ENCODE assay signal across 9 cellular contexts in the genomic region with DNA sequence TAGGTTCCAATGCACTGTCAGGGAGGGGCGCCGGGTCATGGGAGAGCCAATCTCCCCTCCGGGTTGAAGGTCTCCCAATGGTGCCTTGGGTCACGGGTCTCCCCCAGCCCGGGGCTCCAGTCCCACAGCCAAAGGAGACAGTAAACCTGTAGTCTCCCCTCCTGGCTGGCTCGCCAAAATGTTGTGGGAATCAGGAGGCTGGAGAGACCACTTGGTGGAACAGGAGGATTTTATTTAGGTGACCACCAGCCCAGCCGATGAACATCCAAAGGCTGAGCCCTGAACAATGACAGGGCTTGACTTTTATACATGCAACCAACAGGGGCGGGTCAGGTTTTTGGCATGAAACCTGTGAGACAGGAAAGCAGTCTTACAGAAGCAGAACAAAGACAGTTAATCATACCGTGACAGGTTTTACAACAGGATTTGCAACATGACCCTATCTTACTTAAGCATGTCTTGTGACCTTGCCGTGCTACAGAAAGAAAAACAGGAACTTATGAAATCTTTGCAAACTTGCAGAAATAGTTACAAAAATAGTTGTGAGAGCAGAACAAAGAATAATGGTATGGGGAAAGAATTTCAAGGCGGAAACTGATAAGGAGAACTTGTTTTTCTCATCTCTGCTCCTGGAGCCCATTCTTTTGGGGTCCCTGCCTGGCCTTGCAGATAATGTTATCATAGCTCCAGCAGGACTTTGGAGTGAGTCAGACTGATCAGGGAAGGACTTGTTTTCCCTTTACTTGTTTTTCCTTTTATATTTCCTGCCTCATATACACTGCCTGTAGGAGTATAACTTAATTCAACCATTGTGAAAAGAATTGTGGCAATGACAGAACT. TPM values are rescaled to one million over a fixed set of nuclear protein-coding genes. Genes with fewer than 3 reads are reported as not detected.
DNase-seq lines count a peak whose midpoint lies in the region; ATAC-seq and TF ChIP-seq lines count a peak whose summit lies in the region.
"Had no signal": no experiment of that assay in that cellular context is flagged by ENCODE, and none has a peak within 500 bp of the region (broad histone marks: within the 10 kb centered on the region; RNA-seq: fewer than 3 reads in every experiment).

No MANE protein-coding gene starts in this region.

- no peak overlapping the region for H3K18ac ChIP-seq in mesenchymal stem cell (ENCODE audit: low read depth in 1 of 2, low read length in 2 of 2)

- H3K27ac Mint-ChIP-seq in HFFc6, result no peak overlapping the region

- H2BK15ac ChIP-seq in mesenchymal stem cell (ENCODE audit: low read depth, poor library complexity, severe bottlenecking), result no peak overlapping the region

- 38 to 61% (median 45%) methylated on average over 8 to 11 of the region's 11 CpGs for WGBS in adrenal gland, 4 donors
- WGBS in mesenchymal stem cell, result 95% methylated on average over 11 of the region's 11 CpGs

- no peak overlapping the region for H3K4me3 Mint-ChIP-seq in HFFc6

- H2BK5ac ChIP-seq in mesenchymal stem cell (ENCODE audit: low read depth, low read length, poor library complexity, severe bottlenecking), result no peak overlapping the region

- H3K4me3 ChIP-seq in DOHH2 (ENCODE audit: low read length), result peak overlapping the region; percentile 54
- peak overlapping the region in 1 of 4 donors; percentile 38 for H3K4me3 ChIP-seq in adrenal gland
- H3K4me3 ChIP-seq in mesenchymal stem cell (ENCODE audit: insufficient read depth in 1 of 2, low read depth in 1 of 2, low read length in 2 of 2), result no peak overlapping the region

- ATAC-seq in HG03469 (IDR thresholded peaks at IDR 0.05; ENCODE audit: unreplicated experiment) (peak; percentile 72), GM19324 (IDR thresholded peaks at IDR 0.05; ENCODE audit: low FRiP score, unreplicated experiment) (no peak)

- no peak overlapping the region for H3K4ac ChIP-seq in mesenchymal stem cell (ENCODE audit: low read depth in 1 of 2, low read length in 2 of 2)

- H3K14ac ChIP-seq in mesenchymal stem cell (ENCODE audit: low read length in 2 of 2), result no peak overlapping the region

- peaks cover 54% of the 10 kb centered on the region for H3K4me1 ChIP-seq in DOHH2 (ENCODE audit: control insufficient read depth, low read length)
- H3K4me1 ChIP-seq in adrenal gland (replicated peaks in 1 of 2), result peaks cover 40 to 48% of the 10 kb centered on the region in 2 donors
- no peaks in the 10 kb centered on the region for H3K4me1 ChIP-seq in mesenchymal stem cell (ENCODE audit: control insufficient read depth, insufficient read depth, low read depth, low read length)

- peaks cover 69% of the 10 kb centered on the region for H3K79me2 ChIP-seq in DOHH2 (ENCODE audit: control insufficient read depth, low read length)

- H3K79me1 ChIP-seq in mesenchymal stem cell (replicated peaks; ENCODE audit: low read length, poor library complexity, severe bottlenecking), result peaks cover 35% of the 10 kb centered on the region

- no peak overlapping the region for H4K8ac ChIP-seq in mesenchymal stem cell (ENCODE audit: low read length)

- peak overlapping the region; percentile 59 for H3K4me2 ChIP-seq in DOHH2 (ENCODE audit: low read length)
- H3K4me2 ChIP-seq in mesenchymal stem cell (ENCODE audit: low read length, poor library complexity, severe bottlenecking), result no peak overlapping the region

- H3K36me3 Mint-ChIP-seq in HFFc6 (ENCODE audit: low read depth), result peaks cover 69% of the 10 kb centered on the region

- peaks cover 66% of the 10 kb centered on the region for H3K9me3 Mint-ChIP-seq in HFFc6

- peaks cover 6% of the 10 kb centered on the region for H3K4me1 Mint-ChIP-seq in HFFc6 (ENCODE audit: low read depth)

- H3K27ac ChIP-seq in DOHH2 (ENCODE audit: low read depth, low read length) (peak overlapping the region; percentile 79), adrenal gland (peak overlapping the region; percentile 67 to 96 (median 87)), mesenchymal stem cell (ENCODE audit: low read length, poor library complexity, severe bottlenecking) (no peak overlapping the region)

- no peak overlapping the region for H4K91ac ChIP-seq in mesenchymal stem cell (ENCODE audit: low read length)

- H3K9me2 ChIP-seq in DOHH2 (replicated peaks; ENCODE audit: control insufficient read depth, low read length), result no peaks in the 10 kb centered on the region

- H3K27me3 ChIP-seq in DOHH2 (ENCODE audit: control insufficient read depth, low read length), result no peaks in the 10 kb centered on the region
- no peaks in the 10 kb centered on the region for H3K27me3 ChIP-seq in adrenal gland
- no peaks in the 10 kb centered on the region for H3K27me3 ChIP-seq in mesenchymal stem cell (ENCODE audit: control insufficient read depth in 1 of 2, insufficient read depth in 1 of 2, low read length in 2 of 2)

- no peak overlapping the region for H2BK120ac ChIP-seq in mesenchymal stem cell (ENCODE audit: low read depth, low read length)

- H4K20me1 ChIP-seq in DOHH2 (ENCODE audit: control insufficient read depth, insufficient read depth, low read depth, low read length), result no peaks in the 10 kb centered on the region

- H2BK12ac ChIP-seq in mesenchymal stem cell (ENCODE audit: low read length in 2 of 2), result no peak overlapping the region

- peaks cover 5% of the 10 kb centered on the region for H3F3A ChIP-seq in DOHH2 (ENCODE audit: control insufficient read depth, insufficient read depth)

- peak; percentile 29 to 60 for TF ChIP-seq POLR2A in adrenal gland (IDR thresholded peaks at IDR 0.05)

- H2AFZ ChIP-seq in mesenchymal stem cell (ENCODE audit: low read depth, low read length), result no peak overlapping the region

- H2AK5ac ChIP-seq in mesenchymal stem cell (ENCODE audit: low read length, severe bottlenecking), result no peak overlapping the region

- peak; percentile 41 to 90 (median 83) for DNase-seq in adrenal gland
- peak; percentile 16 for DNase-seq in mesenchymal stem cell
- DNase-seq in HFFc6, result no peak
- DNase-seq in central memory CD4-positive, alpha-beta T cell, result no peak
- no peak for DNase-seq in superior temporal gyrus (ENCODE audit: extremely low spot score)
- DNase-seq: NCI-H1436 had no signal

- H3K9ac ChIP-seq in mesenchymal stem cell (ENCODE audit: low read length), result no peak overlapping the region

- peaks cover 52% of the 10 kb centered on the region for H3K9me3 ChIP-seq in DOHH2 (ENCODE audit: control insufficient read depth, insufficient read depth, low read length)
- peaks cover 0 to 27% (median 0%) of the 10 kb centered on the region in 3 donors for H3K9me3 ChIP-seq in adrenal gland (replicated peaks in 1 of 3)
- H3K9me3 ChIP-seq in mesenchymal stem cell (ENCODE audit: control insufficient read depth, low read length), result peaks cover 52% of the 10 kb centered on the region

- H3K23ac ChIP-seq in mesenchymal stem cell (ENCODE audit: low read length in 2 of 2), result no peak overlapping the region

- intact Hi-C loops in adrenal gland (cut with DNase I), result no loop called here

- no peak for TF ChIP-seq CTCF in DOHH2 (IDR thresholded peaks at IDR 0.05; ENCODE audit: low read depth, low read length, poor library complexity, severe bottlenecking)
- TF ChIP-seq CTCF in adrenal gland (IDR thresholded peaks at IDR 0.05), result peak in 2 of 6 experiments; percentile 10 to 17
- TF ChIP-seq CTCF in HFFc6 (IDR thresholded peaks at IDR 0.05), result no peak

- H3K36me3 ChIP-seq in DOHH2 (ENCODE audit: control insufficient read depth, low read length) (peaks cover 81% of the 10 kb centered on the region), adrenal gland (replicated peaks in 1 of 2) (no peaks in the 10 kb centered on the region), mesenchymal stem cell (ENCODE audit: control insufficient read depth in 1 of 2, insufficient read depth in 2 of 2, low read depth in 1 of 2, low read length in 2 of 2) (peaks cover 38% of the 10 kb centered on the region in 2 experiments)

- H3K27me3 Mint-ChIP-seq in HFFc6 (ENCODE audit: insufficient read depth), result no peaks in the 10 kb centered on the region

RNA-seq across cellular contexts. Expression of a gene that starts 7.1 kb away (rescaled TPM):
- total RNA-seq in adrenal gland, result 100 to 1,000 TPM in 2 of 8 donors, 10 to 100 TPM in 6; 37.6 to 180 (median 68.5) TPM
- polyA plus RNA-seq in adrenal gland, result 10 to 100 TPM in 2 of 3 donors, 1 to 10 TPM in 1; 9.6 to 67.7 (median 18.6) TPM
- polyA plus RNA-seq in mesenchymal stem cell (2013, experiment 1 of 2), result 6.6 TPM
- 7.5 TPM for polyA plus RNA-seq in mesenchymal stem cell (2013, experiment 2 of 2)
- total RNA-seq in HFFc6 (2021; fragmentation: NEBNext Ultra II Directional; extraction: Animal tissue kit (Norgen Biotek cat#: 25700)), result 1 to 10 TPM; 2.4 to 3.5 (median 3.0) TPM

RNA-seq across cellular contexts. Expression of a gene that starts 8.5 kb away (rescaled TPM):
- 10 to 100 TPM; 12.0 to 75.5 (median 39.9) TPM for total RNA-seq in adrenal gland
- 10 to 100 TPM; 23.6 to 60.5 (median 29.9) TPM for polyA plus RNA-seq in adrenal gland
- 3.1 TPM for polyA plus RNA-seq in mesenchymal stem cell (2013, experiment 1 of 2)
- polyA plus RNA-seq in mesenchymal stem cell (2013, experiment 2 of 2), result 2.8 TPM
- total RNA-seq in HFFc6 (2021; fragmentation: NEBNext Ultra II Directional; extraction: Animal tissue kit (Norgen Biotek cat#: 25700)), result 1 to 10 TPM in 5 of 6 experiments, under 1 TPM in 1; 0.63 to 1.7 (median 1.3) TPM

Comparison
In these comparisons a context has a peak if more than half of its experiments do, and no peak if none do; other contexts are left out.
1. DNase-seq: peak in adrenal gland (7 of 7) and mesenchymal stem cell (single experiment); none in HFFc6 (single experiment), central memory CD4-positive, alpha-beta T cell (single experiment) and superior temporal gyrus (single experiment).
2. RNA of a gene that starts 7.1 kb away (total RNA-seq): 37.6 to 180 TPM in adrenal gland; 2.4 to 3.5 TPM in HFFc6; every median in the first group is over 4 times any median in the second.
3. RNA of a gene that starts 8.5 kb away (total RNA-seq): 12.0 to 75.5 TPM in adrenal gland; 0.63 to 1.7 TPM in HFFc6; every median in the first group is over 4 times any median in the second.